In the genomic region with DNA sequence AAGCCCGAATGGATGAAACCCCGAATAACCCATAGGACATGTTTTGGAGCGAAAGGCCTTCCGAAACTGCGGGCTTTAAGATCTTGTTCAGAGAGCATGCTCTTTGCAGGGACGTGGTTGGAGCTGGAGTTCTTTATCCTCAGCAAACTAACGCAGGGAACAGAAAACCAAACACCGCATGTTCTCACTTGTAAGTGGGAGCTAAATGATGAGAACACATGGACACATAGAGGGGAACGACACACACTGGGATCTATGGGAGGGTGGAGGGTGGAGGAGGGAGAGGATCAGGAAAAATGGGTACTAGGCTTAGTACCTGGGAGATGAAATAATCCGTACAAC, we compare ENCODE assay signal across 8 cellular contexts.
DNase-seq lines count a peak whose midpoint lies in the region; ATAC-seq and TF ChIP-seq lines count a peak whose summit lies in the region.

No MANE protein-coding gene starts in this region.

- H3K27me3 ChIP-seq in OCI-LY3 (ENCODE audit: low read depth, low read length) (no peaks in the 10 kb centered on the region), endocrine pancreas (ENCODE audit: control insufficient read depth, insufficient read depth, low read length) (no peaks in the 10 kb centered on the region)

- H3K4me1 ChIP-seq in OCI-LY3 (ENCODE audit: low read length) (no peaks in the 10 kb centered on the region), endocrine pancreas (ENCODE audit: control insufficient read depth, insufficient read depth, low read length) (no peaks in the 10 kb centered on the region)

- no peaks in the 10 kb centered on the region for H3K27me3 Mint-ChIP-seq in activated CD4-positive, alpha-beta T cell treated with anti-CD3 and anti-CD28 coated beads for 36 hours
- H3K27me3 Mint-ChIP-seq in naive thymus-derived CD8-positive, alpha-beta T cell = peaks cover 0 to 7% (median 0%) of the 10 kb centered on the region in 5 donors

- H3K36me3 ChIP-seq in OCI-LY3 (replicated peaks; ENCODE audit: low read depth, low read length) (no peaks in the 10 kb centered on the region), endocrine pancreas (ENCODE audit: control insufficient read depth, insufficient read depth, low read length) (no peaks in the 10 kb centered on the region)

- peak overlapping the region; percentile 84 for H3K4me3 Mint-ChIP-seq in activated CD4-positive, alpha-beta T cell treated with anti-CD3 and anti-CD28 coated beads for 36 hours
- peak overlapping the region; percentile 83 to 95 (median 92) for H3K4me3 Mint-ChIP-seq in naive thymus-derived CD8-positive, alpha-beta T cell

- intact Hi-C loops in activated CD4-positive, alpha-beta T cell treated with anti-CD3 and anti-CD28 coated beads for 36 hours (cut with DNase I, micrococcal nuclease) = loop anchor here (1.0 to 10.0 kb wide), 6 partner anchors 221 to 1126 kb away; a partner anchor contains a TSS

- ATAC-seq in activated CD4-positive, alpha-beta T cell treated with anti-CD3 and anti-CD28 coated beads for 36 hours = peak; percentile 5
- ATAC-seq in naive thymus-derived CD8-positive, alpha-beta T cell = peak; percentile 4 to 8
- no peak for ATAC-seq in HG02763 (IDR thresholded peaks at IDR 0.05; ENCODE audit: unreplicated experiment)

- no peak for DNase-seq in activated CD4-positive, alpha-beta T cell treated with anti-CD3 and anti-CD28 coated beads for 36 hours
- no peak for DNase-seq in activated CD4-positive, alpha-beta T cell treated with anti-CD3 and anti-CD28 coated beads for 48 hours
- DNase-seq in naive thymus-derived CD8-positive, alpha-beta T cell = peak in 1 of 10 donors; percentile 59
- DNase-seq in AG08395 (ENCODE audit: low spot score) (no peak), NOMO-1 (lab: John Stamatoyannopoulos, UW; ENCODE audit: unreplicated experiment in 2 of 2) (no peak)

- H3K27ac Mint-ChIP-seq in activated CD4-positive, alpha-beta T cell treated with anti-CD3 and anti-CD28 coated beads for 36 hours = peak overlapping the region; percentile 95
- H3K27ac Mint-ChIP-seq in naive thymus-derived CD8-positive, alpha-beta T cell = peak overlapping the region; percentile 88 to 100 (median 97)

- peaks cover 32% of the 10 kb centered on the region for H3K4me1 Mint-ChIP-seq in activated CD4-positive, alpha-beta T cell treated with anti-CD3 and anti-CD28 coated beads for 36 hours
- H3K4me1 Mint-ChIP-seq in naive thymus-derived CD8-positive, alpha-beta T cell = peaks cover 14 to 55% (median 46%) of the 10 kb centered on the region in 4 donors

- H3K9me3 ChIP-seq in OCI-LY3 (ENCODE audit: insufficient read depth, low read length) (no peaks in the 10 kb centered on the region), endocrine pancreas (ENCODE audit: control insufficient read depth, low read length) (no peaks in the 10 kb centered on the region)

- H3K27ac ChIP-seq in OCI-LY3 (ENCODE audit: low read length) = peak overlapping the region; percentile 65

- peak overlapping the region; percentile 98 for H3K4me3 ChIP-seq in OCI-LY3 (ENCODE audit: low read length)
- H3K4me3 ChIP-seq in endocrine pancreas (ENCODE audit: control insufficient read depth, insufficient read depth, low read length) = peak overlapping the region; percentile 86

- POLR2A ChIA-PET in activated CD4-positive, alpha-beta T cell treated with anti-CD3 and anti-CD28 coated beads for 36 hours (lab: Charles Lee) = interaction anchor here (0.6 to 0.7 kb wide), 2 partner anchors 649 to 1127 kb away, joined by 4 to 5 read pairs; no protein-coding TSS in a partner anchor
- POLR2A ChIA-PET in naive thymus-derived CD8-positive, alpha-beta T cell (lab: Charles Lee) = interaction anchor here (1.0 to 1.5 kb wide), 2 partner anchors 220 to 644 kb away, joined by 4 read pairs; a partner anchor contains a TSS

- no peaks in the 10 kb centered on the region for H3K79me2 ChIP-seq in OCI-LY3 (ENCODE audit: low read length)

- H3K9ac ChIP-seq in OCI-LY3 (ENCODE audit: low read length) (peak overlapping the region; percentile 76), endocrine pancreas (ENCODE audit: control insufficient read depth, insufficient read depth, low read length) (peak overlapping the region; percentile 86)

- no peak for TF ChIP-seq CTCF in OCI-LY3 (IDR thresholded peaks at IDR 0.05; ENCODE audit: low read depth, low read length)

- peak overlapping the region; percentile 81 for H2AFZ ChIP-seq in OCI-LY3 (ENCODE audit: low read depth, low read length)

- CTCF ChIA-PET in activated CD4-positive, alpha-beta T cell treated with anti-CD3 and anti-CD28 coated beads for 36 hours (lab: Charles Lee) = interaction anchor here (0.8 kb wide), 1 partner anchor 13 kb away, joined by 3 read pairs; no protein-coding TSS in a partner anchor

- H4K20me1 ChIP-seq in OCI-LY3 (ENCODE audit: insufficient read depth, low read length) = no peaks in the 10 kb centered on the region

- H3K4me2 ChIP-seq in OCI-LY3 (ENCODE audit: low read length) = peak overlapping the region; percentile 86

- H3K9me3 Mint-ChIP-seq in activated CD4-positive, alpha-beta T cell treated with anti-CD3 and anti-CD28 coated beads for 36 hours (ENCODE audit: low read depth) = no peaks in the 10 kb centered on the region
- peaks cover 0 to 5% (median 0%) of the 10 kb centered on the region in 9 donors for H3K9me3 Mint-ChIP-seq in naive thymus-derived CD8-positive, alpha-beta T cell

- H3K36me3 Mint-ChIP-seq in activated CD4-positive, alpha-beta T cell treated with anti-CD3 and anti-CD28 coated beads for 36 hours (ENCODE audit: low read depth) = peaks cover 2% of the 10 kb centered on the region
- H3K36me3 Mint-ChIP-seq in naive thymus-derived CD8-positive, alpha-beta T cell = peaks cover 0 to 3% (median 3%) of the 10 kb centered on the region in 3 donors
